Comparison of ENCODE assay signal across 1 cellular context in the genomic region with DNA sequence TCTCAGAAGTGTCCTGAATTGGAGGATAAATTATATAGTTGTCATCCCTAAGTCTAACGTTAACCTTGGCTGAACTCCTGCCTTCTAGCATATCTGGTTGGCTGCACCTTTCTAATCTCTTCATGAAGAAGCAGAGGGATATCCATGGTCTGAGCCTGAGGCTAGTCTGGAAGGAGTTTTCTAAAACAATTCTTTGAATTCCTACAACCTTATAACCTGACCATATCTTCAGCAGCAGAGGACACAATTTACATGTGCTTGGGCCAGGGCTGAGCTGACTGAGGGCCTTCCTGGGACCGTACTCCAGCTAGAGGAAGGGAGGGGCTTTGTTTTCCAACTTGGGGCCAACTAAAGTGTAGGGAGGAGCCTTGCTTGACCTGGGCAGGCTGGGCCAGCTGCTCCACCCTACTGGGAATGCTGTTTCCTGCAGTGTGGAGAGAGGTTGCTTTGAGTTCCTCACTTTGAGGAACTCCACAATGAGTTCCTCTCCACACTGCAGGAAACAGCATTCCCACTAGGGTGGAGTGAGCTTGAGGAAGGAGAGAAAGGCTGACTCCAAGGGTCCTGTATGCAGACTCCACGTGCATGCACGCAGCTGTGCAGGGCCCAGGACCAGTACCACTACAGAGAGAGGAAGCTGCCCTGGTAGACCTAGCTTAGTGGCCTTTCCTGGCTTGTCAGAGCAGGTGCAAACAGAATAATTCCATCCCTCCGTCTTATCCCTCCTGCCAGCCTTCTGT.
TF ChIP-seq lines count a peak whose summit lies in the region.

No MANE protein-coding gene starts in this region.

TF ChIP-seq in PFSK-1, 5 proteins besides CTCF, POLR2A, EP300 and RAD21 (continued from another document):
- TF ChIP-seq, protein P1, sequence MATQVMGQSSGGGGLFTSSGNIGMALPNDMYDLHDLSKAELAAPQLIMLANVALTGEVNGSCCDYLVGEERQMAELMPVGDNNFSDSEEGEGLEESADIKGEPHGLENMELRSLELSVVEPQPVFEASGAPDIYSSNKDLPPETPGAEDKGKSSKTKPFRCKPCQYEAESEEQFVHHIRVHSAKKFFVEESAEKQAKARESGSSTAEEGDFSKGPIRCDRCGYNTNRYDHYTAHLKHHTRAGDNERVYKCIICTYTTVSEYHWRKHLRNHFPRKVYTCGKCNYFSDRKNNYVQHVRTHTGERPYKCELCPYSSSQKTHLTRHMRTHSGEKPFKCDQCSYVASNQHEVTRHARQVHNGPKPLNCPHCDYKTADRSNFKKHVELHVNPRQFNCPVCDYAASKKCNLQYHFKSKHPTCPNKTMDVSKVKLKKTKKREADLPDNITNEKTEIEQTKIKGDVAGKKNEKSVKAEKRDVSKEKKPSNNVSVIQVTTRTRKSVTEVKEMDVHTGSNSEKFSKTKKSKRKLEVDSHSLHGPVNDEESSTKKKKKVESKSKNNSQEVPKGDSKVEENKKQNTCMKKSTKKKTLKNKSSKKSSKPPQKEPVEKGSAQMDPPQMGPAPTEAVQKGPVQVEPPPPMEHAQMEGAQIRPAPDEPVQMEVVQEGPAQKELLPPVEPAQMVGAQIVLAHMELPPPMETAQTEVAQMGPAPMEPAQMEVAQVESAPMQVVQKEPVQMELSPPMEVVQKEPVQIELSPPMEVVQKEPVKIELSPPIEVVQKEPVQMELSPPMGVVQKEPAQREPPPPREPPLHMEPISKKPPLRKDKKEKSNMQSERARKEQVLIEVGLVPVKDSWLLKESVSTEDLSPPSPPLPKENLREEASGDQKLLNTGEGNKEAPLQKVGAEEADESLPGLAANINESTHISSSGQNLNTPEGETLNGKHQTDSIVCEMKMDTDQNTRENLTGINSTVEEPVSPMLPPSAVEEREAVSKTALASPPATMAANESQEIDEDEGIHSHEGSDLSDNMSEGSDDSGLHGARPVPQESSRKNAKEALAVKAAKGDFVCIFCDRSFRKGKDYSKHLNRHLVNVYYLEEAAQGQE (IDR thresholded peaks at IDR 0.05; ENCODE audit: insufficient read depth in 1 of 2, low read depth in 2 of 2, low read length in 2 of 2), result peak in 1 of 2 experiments; percentile 35; a peak in 1 of 4 replicates
